ENCODE assay signal across 8 cellular contexts in the genomic region with DNA sequence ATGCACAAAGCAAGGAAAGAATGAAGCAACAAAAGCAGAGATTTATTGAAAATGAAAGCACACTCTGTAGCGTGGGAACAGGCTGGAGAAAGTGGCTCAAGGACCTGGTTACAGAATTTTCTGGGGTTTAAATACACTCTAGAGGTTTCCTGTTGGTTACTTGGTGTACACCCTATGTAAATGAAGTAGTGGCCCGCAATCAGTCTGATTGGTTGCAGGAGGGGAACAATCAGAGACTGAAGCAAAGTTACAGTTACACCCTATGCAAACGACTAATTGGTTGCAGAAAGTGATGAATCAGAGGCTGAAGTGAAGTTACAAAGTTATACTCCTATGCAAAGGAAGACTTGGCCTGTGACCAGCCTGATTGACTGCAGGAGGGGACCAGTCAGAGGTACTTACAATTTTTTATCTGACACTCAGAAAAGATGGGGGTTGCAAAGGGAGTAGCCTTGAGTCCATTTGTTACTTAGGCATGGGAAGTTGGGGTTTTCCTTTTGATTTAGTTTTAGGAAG. TPM values are rescaled to one million over a fixed set of nuclear protein-coding genes. Genes with fewer than 3 reads are reported as not detected.
DNase-seq lines count a peak whose midpoint lies in the region; ATAC-seq and TF ChIP-seq lines count a peak whose summit lies in the region.

No MANE protein-coding gene starts in this region.

- peaks cover 5% of the 10 kb centered on the region; the same call in 1 of the 2 replicates for H4K20me1 ChIP-seq in HCT116 (ENCODE audit: insufficient read depth)

- H3K9me3 Mint-ChIP-seq in activated T-helper 17 cell treated with anti-CD3 and anti-CD28 coated beads, Interleukin-2, amount 50 U/mL, for 72 hours: no peaks in the 10 kb centered on the region
- H3K9me3 Mint-ChIP-seq in stimulated activated naive CD8-positive, alpha-beta T cell treated with anti-CD3 and anti-CD28 coated beads, Interleukin-15, amount 100 ng/mL, for 72 hours: peaks cover 0 to 4% of the 10 kb centered on the region in 2 donors
- peaks cover 5% of the 10 kb centered on the region for H3K9me3 Mint-ChIP-seq in type B pancreatic cell

- peak overlapping the region; percentile 72 for H3K27ac Mint-ChIP-seq in activated T-helper 17 cell treated with anti-CD3 and anti-CD28 coated beads, Interleukin-2, amount 50 U/mL, for 72 hours
- H3K27ac Mint-ChIP-seq in stimulated activated naive CD8-positive, alpha-beta T cell treated with anti-CD3 and anti-CD28 coated beads, Interleukin-15, amount 100 ng/mL, for 72 hours: peak overlapping the region; percentile 9 to 92
- H3K27ac Mint-ChIP-seq in type B pancreatic cell: no peak overlapping the region

- DNase-seq in GM12864 (ENCODE audit: low read depth) (peak; percentile 93), HCT116 (ENCODE audit: low read depth, low spot score) (no peak), NCI-H226 (peak; percentile 14), DMS153 (lab: John Stamatoyannopoulos, UW) (no peak), type B pancreatic cell (ENCODE audit: extremely low spot score, unreplicated experiment) (no peak)
- peak; percentile 59 to 73 for DNase-seq in stimulated activated naive CD8-positive, alpha-beta T cell treated with anti-CD3 and anti-CD28 coated beads, Interleukin-15, amount 100 ng/mL, for 72 hours

- H3K9me2 ChIP-seq in HCT116 (ENCODE audit: insufficient read depth): no peaks in the 10 kb centered on the region

- CTCF ChIA-PET in HCT116 (lab: Charles Lee): no interaction called here

- TF ChIP-seq CTCF in GM12864 (IDR thresholded peaks at IDR 0.05; ENCODE audit: low read depth, low read length, missing control alignments) (no peak), HCT116 (IDR thresholded peaks at IDR 0.05 in 2 of 3, conservative IDR thresholded peaks at IDR 0.05 in 1 of 3; ENCODE audit: borderline replicate concordance in 1 of 3, insufficient read depth in 1 of 3, low read depth in 2 of 3, low read length in 2 of 3) (no peak), liver (IDR thresholded peaks at IDR 0.05; ENCODE audit: low read depth, low read length, missing input control) (no peak), type B pancreatic cell (conservative IDR thresholded peaks at IDR 0.05) (no peak)

- H3K4me3 ChIP-seq in GM12864 (ENCODE audit: low read depth, low read length) (peak overlapping the region; percentile 50; the same call in 1 of the 2 replicates), HCT116 (replicated peaks in 1 of 2; ENCODE audit: low read depth in 1 of 2, low read length in 2 of 2) (no peak overlapping the region), liver (ENCODE audit: low read depth in 1 of 3, low read length in 3 of 3) (no peak overlapping the region)

- H3K9me3 ChIP-seq in HCT116 (ENCODE audit: control insufficient read depth in 1 of 2, insufficient read depth in 1 of 2, low read depth in 1 of 2, low read length in 2 of 2) (no peaks in the 10 kb centered on the region), liver (ENCODE audit: control insufficient read depth in 4 of 4, low read length in 3 of 4) (no peaks in the 10 kb centered on the region)

- no peak overlapping the region for H3K27ac ChIP-seq in HCT116 (ENCODE audit: low read depth, low read length)
- peak overlapping the region; percentile 49 to 55 for H3K27ac ChIP-seq in liver (ENCODE audit: low read depth in 1 of 2, low read length in 2 of 2)

- no peak overlapping the region for H3K9ac ChIP-seq in HCT116 (ENCODE audit: low read length)
- no peak overlapping the region for H3K9ac ChIP-seq in liver (ENCODE audit: low read depth in 1 of 2, low read length in 2 of 2)

- no peak for ATAC-seq in HCT116
- ATAC-seq in activated T-helper 17 cell treated with anti-CD3 and anti-CD28 coated beads, Interleukin-2, amount 50 U/mL, for 72 hours (replicated peaks): peak; percentile 74
- peak; percentile 85 for ATAC-seq in stimulated activated naive CD8-positive, alpha-beta T cell treated with anti-CD3 and anti-CD28 coated beads, Interleukin-15, amount 100 ng/mL, for 72 hours

- TF ChIP-seq POLR2A in HCT116 (IDR thresholded peaks at IDR 0.05; ENCODE audit: borderline replicate concordance, extremely low read depth, insufficient read depth, insufficient read length): no peak

- peaks cover 42% of the 10 kb centered on the region for H3K4me1 Mint-ChIP-seq in activated T-helper 17 cell treated with anti-CD3 and anti-CD28 coated beads, Interleukin-2, amount 50 U/mL, for 72 hours
- H3K4me1 Mint-ChIP-seq in stimulated activated naive CD8-positive, alpha-beta T cell treated with anti-CD3 and anti-CD28 coated beads, Interleukin-15, amount 100 ng/mL, for 72 hours: peaks cover 48% of the 10 kb centered on the region
- H3K4me1 Mint-ChIP-seq in type B pancreatic cell (ENCODE audit: unreplicated experiment): peaks cover 5% of the 10 kb centered on the region

- H3K4me1 ChIP-seq in HCT116 (ENCODE audit: control insufficient read depth in 1 of 2, insufficient read depth in 2 of 2, low read length in 2 of 2) (peaks cover 2 to 10% of the 10 kb centered on the region in 2 experiments; a peak in 3 of 4 replicates), liver (ENCODE audit: control insufficient read depth in 4 of 4, insufficient read depth in 4 of 4, low read length in 3 of 4) (peaks cover 4 to 9% (median 7%) of the 10 kb centered on the region in 4 donors)

- peaks cover 14% of the 10 kb centered on the region for H3K79me2 ChIP-seq in HCT116 (ENCODE audit: insufficient read depth, low read length)

- H3K27me3 ChIP-seq in HCT116 (ENCODE audit: insufficient read depth, low read length) (no peaks in the 10 kb centered on the region), liver (ENCODE audit: control insufficient read depth in 4 of 4, insufficient read depth in 4 of 4, low read length in 3 of 4) (no peaks in the 10 kb centered on the region)

- peaks cover 19% of the 10 kb centered on the region for H3K36me3 Mint-ChIP-seq in activated T-helper 17 cell treated with anti-CD3 and anti-CD28 coated beads, Interleukin-2, amount 50 U/mL, for 72 hours (ENCODE audit: low read depth)
- H3K36me3 Mint-ChIP-seq in type B pancreatic cell: no peaks in the 10 kb centered on the region

- 62% methylated on average over 3 of the region's 3 CpGs for WGBS in liver

- H3K27me3 Mint-ChIP-seq in activated T-helper 17 cell treated with anti-CD3 and anti-CD28 coated beads, Interleukin-2, amount 50 U/mL, for 72 hours: no peaks in the 10 kb centered on the region
- H3K27me3 Mint-ChIP-seq in stimulated activated naive CD8-positive, alpha-beta T cell treated with anti-CD3 and anti-CD28 coated beads, Interleukin-15, amount 100 ng/mL, for 72 hours: no peaks in the 10 kb centered on the region
- no peaks in the 10 kb centered on the region for H3K27me3 Mint-ChIP-seq in type B pancreatic cell

- peak overlapping the region; percentile 2 for H2AFZ ChIP-seq in HCT116 (ENCODE audit: low read depth, low read length, poor library complexity, severe bottlenecking)

- H3K36me3 ChIP-seq in HCT116 (ENCODE audit: control insufficient read depth in 1 of 2, insufficient read depth in 2 of 2, low read length in 2 of 2) (no peaks in the 10 kb centered on the region), liver (ENCODE audit: control insufficient read depth in 4 of 4, insufficient read depth in 3 of 4, low read depth in 1 of 4, low read length in 3 of 4) (no peaks in the 10 kb centered on the region)

- no TSS peak for BruUV-seq in HCT116 (replicated peaks; lab: Mats Ljungman, UMichigan)

- H3K4me2 ChIP-seq in HCT116 (ENCODE audit: low read length): no peak overlapping the region

- no peak for TF ChIP-seq RAD21 in HCT116 (IDR thresholded peaks at IDR 0.05; ENCODE audit: low read depth)
- no peak for TF ChIP-seq RAD21 in liver (IDR thresholded peaks at IDR 0.05)

- intact Hi-C loops in HCT116 (cut with micrococcal nuclease): no loop called here

- POLR2A ChIA-PET in HCT116 (lab: Charles Lee): no interaction called here

- peak overlapping the region; percentile 94 for H3K4me3 Mint-ChIP-seq in activated T-helper 17 cell treated with anti-CD3 and anti-CD28 coated beads, Interleukin-2, amount 50 U/mL, for 72 hours
- H3K4me3 Mint-ChIP-seq in stimulated activated naive CD8-positive, alpha-beta T cell treated with anti-CD3 and anti-CD28 coated beads, Interleukin-15, amount 100 ng/mL, for 72 hours: peak overlapping the region; percentile 77 to 89
- H3K4me3 Mint-ChIP-seq in type B pancreatic cell: no peak overlapping the region

- RAD21 ChIA-PET in HCT116 (lab: Charles Lee; ENCODE audit: low non-redundant PET in 1 of 2, low total read pairs in 2 of 2, uncharacterized antibody in 2 of 2, unreplicated experiment in 2 of 2): no interaction called here

TF ChIP-seq in HCT116, 20 proteins besides CTCF, POLR2A, EP300 and RAD21 (continues in another document):
- TF ChIP-seq JUND (IDR thresholded peaks at IDR 0.05) (no peak), SRF (IDR thresholded peaks at IDR 0.05; ENCODE audit: low read depth) (no peak), CBX3 (IDR thresholded peaks at IDR 0.05; ENCODE audit: low read depth) (no peak), EGR1 (IDR thresholded peaks at IDR 0.05; ENCODE audit: low read depth) (no peak)

TF ChIP-seq in liver, 16 proteins besides CTCF, POLR2A, EP300 and RAD21:
- TF ChIP-seq RXRA (IDR thresholded peaks at IDR 0.05): no peak
- TF ChIP-seq FOXA2 (IDR thresholded peaks at IDR 0.05): no peak

RNA-seq across cellular contexts. Expression of a gene that starts 3.6 kb away (rescaled TPM):
- total RNA-seq in HCT116 (2021; ENCODE audit: unreplicated experiment) (152 TPM), liver (10 to 100 TPM; 32.1 to 88.3 TPM), type B pancreatic cell (ENCODE audit: low replicate concordance) (104 and 110 TPM in 2 replicates)
- 52.9 and 69.3 TPM in 2 replicates for polyA plus RNA-seq in HCT116 (2012)
- 100 to 1,000 TPM in 1 of 2 donors, 10 to 100 TPM in 1; 99.7 to 149 TPM for total RNA-seq in activated T-helper 17 cell treated with anti-CD3 and anti-CD28 coated beads, Interleukin-2, amount 50 U/mL, for 72 hours
- 10 to 100 TPM; 24.8 to 33.5 TPM for polyA plus RNA-seq in liver

Comparison
In these comparisons a context has a peak if more than half of its experiments do, and no peak if none do; other contexts are left out.
1. DNase-seq: peak in GM12864 (single experiment), NCI-H226 (single experiment) and stimulated activated naive CD8-positive, alpha-beta T cell treated with anti-CD3 and anti-CD28 coated beads, Interleukin-15, amount 100 ng/mL, for 72 hours (2 of 2); none in HCT116 (single experiment), DMS153 (single experiment) and type B pancreatic cell (single experiment).